In the genomic region with DNA sequence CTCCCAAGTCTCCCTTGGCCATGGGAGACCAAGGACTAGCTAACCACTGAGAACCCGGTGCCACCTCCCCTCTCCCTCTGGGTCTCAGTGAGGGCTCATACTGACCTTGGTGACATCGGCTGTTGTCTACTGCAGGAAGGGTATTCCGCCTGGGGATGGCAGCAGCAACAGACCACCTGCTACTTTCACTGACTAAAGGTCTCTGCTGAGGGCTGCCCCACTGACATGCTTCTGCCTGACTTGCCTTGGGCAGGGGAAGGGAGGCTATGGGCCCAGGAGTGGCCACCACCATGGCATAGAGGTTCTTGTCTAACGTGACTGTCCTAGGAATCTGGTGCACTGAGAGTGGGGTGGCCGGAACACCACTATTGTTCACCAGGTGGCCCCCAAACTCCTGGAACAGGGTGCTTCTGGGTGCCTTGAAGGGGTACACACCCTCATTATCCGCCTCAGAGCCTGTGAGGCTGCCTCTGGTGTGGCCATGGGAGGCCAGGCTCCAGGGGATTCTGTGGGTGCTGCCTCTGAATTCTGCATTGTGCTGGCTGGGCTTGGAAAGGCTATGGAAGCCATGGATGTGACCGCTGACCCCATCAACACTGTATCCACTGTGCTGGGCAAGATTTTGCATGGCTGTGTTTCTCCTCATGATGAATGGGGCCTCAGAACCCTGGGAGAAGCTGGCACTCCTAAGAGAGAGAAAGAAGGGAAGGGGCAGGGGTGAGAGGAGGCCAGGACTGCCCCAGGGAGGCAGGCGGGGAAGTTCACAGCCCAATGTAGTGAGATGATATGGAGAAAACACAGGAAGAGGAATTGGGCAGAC, we compare ENCODE assay signal across 21 cellular contexts. TPM values are rescaled to one million over a fixed set of nuclear protein-coding genes. Genes with fewer than 3 reads are reported as not detected.
"Had no signal": no experiment of that assay in that cellular context is flagged by ENCODE, and none has a peak within 500 bp of the region (broad histone marks: within the 10 kb centered on the region; RNA-seq: fewer than 3 reads in every experiment).

No MANE protein-coding gene starts in this region.

- H3K4me3 ChIP-seq: breast epithelium, coronary artery, esophagus squamous epithelium, gastroesophageal sphincter, heart right ventricle, lower lobe of right lung, prostate gland, transverse colon, vagina had no signal

- ATAC-seq: activated CD4-positive, CD25-positive, alpha-beta regulatory T cell treated with anti-CD3 and anti-CD28 coated beads, Interleukin-2, amount 50 U/mL, for 24 hours; gastroesophageal sphincter; heart right ventricle; lower lobe of right lung had no signal

- H3K27me3 Mint-ChIP-seq: activated CD4-positive, alpha-beta T cell treated with anti-CD3 and anti-CD28 coated beads, Interleukin-2, amount 10 ng/mL, durations not matched to agents 24 days and 14 days had no signal

- H3K9me3 Mint-ChIP-seq: activated CD4-positive, alpha-beta T cell treated with anti-CD3 and anti-CD28 coated beads, Interleukin-2, amount 10 ng/mL, durations not matched to agents 24 days and 14 days; activated naive CD8-positive, alpha-beta T cell treated with anti-CD3 and anti-CD28 coated beads for 36 hours; activated T-helper 1 cell treated with anti-CD3 and anti-CD28 coated beads, Interleukin-12 subunit alpha, Interleukin-12 subunit beta, Interleukin-2, Interleukin-4 antibody, amounts not matched to agents 30 ng/mL and 10 ng/mL and 1 ng/mL, durations not matched to agents 14 hours and 24 hours and 36 hours; naive thymus-derived CD8-positive, alpha-beta T cell had no signal

- H3K4me1 Mint-ChIP-seq: mesothelial cell of epicardium had no signal

- DNase-seq: esophagus squamous epithelium, heart right ventricle, kidney, lower lobe of right lung, transverse colon had no signal

- H3K27ac Mint-ChIP-seq: activated CD8-positive, alpha-beta T cell treated with anti-CD3 and anti-CD28 coated beads, Interleukin-2, amount 10 ng/mL, durations not matched to agents 7 days and 5 days; activated naive CD8-positive, alpha-beta T cell treated with anti-CD3 and anti-CD28 coated beads for 36 hours; activated T-helper 1 cell treated with anti-CD3 and anti-CD28 coated beads, Interleukin-12 subunit alpha, Interleukin-12 subunit beta, Interleukin-2, Interleukin-4 antibody, amounts not matched to agents 30 ng/mL and 10 ng/mL and 1 ng/mL, durations not matched to agents 14 hours and 24 hours and 36 hours; mesothelial cell of epicardium had no signal

- H3K4me3 Mint-ChIP-seq: activated CD4-positive, alpha-beta T cell treated with anti-CD3 and anti-CD28 coated beads, Interleukin-2, amount 10 ng/mL, durations not matched to agents 24 days and 14 days; activated CD8-positive, alpha-beta T cell treated with anti-CD3 and anti-CD28 coated beads, Interleukin-2, amount 10 ng/mL, durations not matched to agents 7 days and 5 days; activated naive CD8-positive, alpha-beta T cell treated with anti-CD3 and anti-CD28 coated beads for 36 hours; activated T-helper 1 cell treated with anti-CD3 and anti-CD28 coated beads, Interleukin-12 subunit alpha, Interleukin-12 subunit beta, Interleukin-2, Interleukin-4 antibody, amounts not matched to agents 30 ng/mL and 10 ng/mL and 1 ng/mL, durations not matched to agents 14 hours and 24 hours and 36 hours; mesothelial cell of epicardium; naive thymus-derived CD8-positive, alpha-beta T cell had no signal

- H3K36me3 ChIP-seq: breast epithelium, esophagus squamous epithelium, gastroesophageal sphincter, heart right ventricle, lower lobe of right lung, prostate gland, transverse colon, vagina had no signal

- FAIRE-seq: kidney had no signal

- H3K27me3 ChIP-seq: transverse colon, vagina had no signal

RNA-seq across cellular contexts. Expression of a gene that starts 38.3 kb away (rescaled TPM):
- total RNA-seq: activated CD4-positive, alpha-beta T cell treated with anti-CD3 and anti-CD28 coated beads, Interleukin-2, amount 10 ng/mL, durations not matched to agents 24 days and 14 days; activated CD8-positive, alpha-beta T cell treated with anti-CD3 and anti-CD28 coated beads, Interleukin-2, amount 10 ng/mL, durations not matched to agents 7 days and 5 days; activated T-helper 1 cell treated with anti-CD3 and anti-CD28 coated beads, Interleukin-12 subunit alpha, Interleukin-12 subunit beta, Interleukin-2, Interleukin-4 antibody, amounts not matched to agents 30 ng/mL and 10 ng/mL and 1 ng/mL, durations not matched to agents 14 hours and 24 hours and 36 hours; breast epithelium; esophagus squamous epithelium; gastroesophageal sphincter; heart right ventricle; kidney; lower lobe of right lung; mesothelial cell of epicardium; osteoblast; skeletal muscle tissue; T-helper 2 cell treated with Interferon-gamma antibody and Interleukin-4, amounts not matched to agents 100 ng/mL and 5 ng/mL, for 36 hours; temporal lobe; transverse colon; vagina had no signal
